ENCODE assay signal across 31 cellular contexts in genomic region chr4:154741131-154741530, GRCh38. TPM values are rescaled to one million over a fixed set of nuclear protein-coding genes. Genes with fewer than 3 reads are reported as not detected.
A peak's percentile ranks its signal among the peaks of the same experiment; 100 is the strongest.
DNase-seq lines count a peak whose midpoint lies in the region; FAIRE-seq and TF ChIP-seq lines count a peak whose summit lies in the region.
"Had no signal": no experiment of that assay in that cellular context is flagged by ENCODE, and none has a peak within 500 bp of the region (broad histone marks: within the 10 kb centered on the region; RNA-seq: fewer than 3 reads in every experiment).

No MANE protein-coding gene starts in this region.

- no peak for TF ChIP-seq EP300 in tibial nerve (IDR thresholded peaks at IDR 0.05)

- peak; percentile 15 for DNase-seq in ELF-1 (ENCODE audit: low read depth, low spot score)
- no peak for DNase-seq in astrocyte (ENCODE audit: low read depth)
- DNase-seq in iPS-NIHi7 (ENCODE audit: extremely low spot score) = peak; percentile 18
- no peak for DNase-seq in progenitor cell of endocrine pancreas (ENCODE audit: low spot score, unreplicated experiment)
- no peak for DNase-seq in tibial nerve (ENCODE audit: low spot score in 2 of 2)
- no peak for DNase-seq in Calu3
- no peak for DNase-seq in immature natural killer cell
- no peak for DNase-seq in GM03348 (ENCODE audit: low spot score)
- DNase-seq: activated CD4-positive, alpha-beta T cell treated with anti-CD3 and anti-CD28 coated beads, Interleukin-2, amount 50 U/mL, for 1 hour; activated CD8-positive, alpha-beta memory T cell treated with anti-CD3 and anti-CD28 coated beads, Interleukin-2, amount 10 ng/mL, durations not matched to agents 7 days and 5 days; activated naive CD4-positive, alpha-beta T cell; activated T-cell treated with anti-CD3 and anti-CD28 coated beads, Interleukin-2, amount 50 U/mL, for 72 hours; CD4-positive, CD25-positive, alpha-beta regulatory T cell; cerebellar nuclear complex; KBM-7; mammary epithelial cell; MG63; NCI-H1105 treated with DMSO at 0.1 percent for 48 hours; NCI-H2029 treated with DMSO at 0.1 percent for 48 hours; NCI-H226; occipital lobe; small intestine; stimulated activated CD4-positive, alpha-beta T cell treated with anti-CD3 and anti-CD28 coated beads, Interleukin-2, amount 100 ng/mL, for 24 hours; SW 1271; T1000 had no signal

- H3K4me1 ChIP-seq in astrocyte (ENCODE audit: insufficient read depth, low read length) (peaks cover 22% of the 10 kb centered on the region), tibial nerve (peaks cover 0 to 39% (median 13%) of the 10 kb centered on the region in 4 donors)

- no peaks in the 10 kb centered on the region for H4K20me1 ChIP-seq in astrocyte (ENCODE audit: insufficient read depth, low read length)

- H3K36me3 Mint-ChIP-seq in astrocyte (ENCODE audit: low read depth, unreplicated experiment) (no peaks in the 10 kb centered on the region), progenitor cell of endocrine pancreas (ENCODE audit: insufficient read depth) (no peaks in the 10 kb centered on the region), Calu3 (ENCODE audit: insufficient read depth, unreplicated experiment) (peaks cover 21% of the 10 kb centered on the region), immature natural killer cell (no peaks in the 10 kb centered on the region)
- H3K36me3 Mint-ChIP-seq: activated CD8-positive, alpha-beta memory T cell treated with anti-CD3 and anti-CD28 coated beads, Interleukin-2, amount 10 ng/mL, durations not matched to agents 7 days and 5 days; CD4-positive, CD25-positive, alpha-beta regulatory T cell had no signal

- no peak overlapping the region for H3K4me3 ChIP-seq in astrocyte (ENCODE audit: insufficient read depth, low read depth, low read length)
- H3K4me3 ChIP-seq in tibial nerve = peak overlapping the region in 1 of 4 donors; percentile 62
- H3K4me3 ChIP-seq: MG63 had no signal

- H3K36me3 ChIP-seq in astrocyte (ENCODE audit: insufficient read depth, low read length) (no peaks in the 10 kb centered on the region), tibial nerve (no peaks in the 10 kb centered on the region)
- H3K36me3 ChIP-seq: MG63 had no signal

- TF ChIP-seq CTCF in astrocyte (IDR thresholded peaks at IDR 0.05; ENCODE audit: insufficient read depth, low read depth, low read length) (no peak), progenitor cell of endocrine pancreas (IDR thresholded peaks at IDR 0.05; ENCODE audit: unreplicated experiment) (no peak), tibial nerve (IDR thresholded peaks at IDR 0.05) (no peak), Calu3 (IDR thresholded peaks at IDR 0.05; ENCODE audit: unreplicated experiment) (no peak)

- intact Hi-C loops in Calu3 (cut with micrococcal nuclease; ENCODE audit: unreplicated experiment) = no loop called here

- no TSS peak for BruUV-seq in Calu3 (replicated peaks; lab: Mats Ljungman, UMichigan)

- peaks cover 56% of the 10 kb centered on the region for H3K27me3 Mint-ChIP-seq in astrocyte (ENCODE audit: low read depth, unreplicated experiment)
- peaks cover 57% of the 10 kb centered on the region for H3K27me3 Mint-ChIP-seq in progenitor cell of endocrine pancreas
- H3K27me3 Mint-ChIP-seq in Calu3 (ENCODE audit: unreplicated experiment) = no peaks in the 10 kb centered on the region
- peaks cover 9 to 16% (median 10%) of the 10 kb centered on the region in 3 donors for H3K27me3 Mint-ChIP-seq in immature natural killer cell (ENCODE audit: low read depth in 3 of 3)

- no peak overlapping the region for H3K27ac ChIP-seq in astrocyte (ENCODE audit: low read depth, low read length)
- H3K27ac ChIP-seq in tibial nerve = no peak overlapping the region

- H3K9me3 Mint-ChIP-seq in astrocyte (ENCODE audit: unreplicated experiment) (peaks cover 7% of the 10 kb centered on the region), progenitor cell of endocrine pancreas (ENCODE audit: low read depth) (no peaks in the 10 kb centered on the region), Calu3 (ENCODE audit: low read depth, unreplicated experiment) (no peaks in the 10 kb centered on the region), immature natural killer cell (peaks cover 0 to 11% (median 5%) of the 10 kb centered on the region in 6 donors)
- H3K9me3 Mint-ChIP-seq: activated T-cell treated with anti-CD3 and anti-CD28 coated beads, Interleukin-2, amount 50 U/mL, for 72 hours had no signal

- H3K4me2 ChIP-seq in astrocyte (ENCODE audit: low read length) = no peak overlapping the region

- peak overlapping the region; percentile 60 for H3K4me3 Mint-ChIP-seq in astrocyte (ENCODE audit: unreplicated experiment)
- peak overlapping the region; percentile 28 for H3K4me3 Mint-ChIP-seq in progenitor cell of endocrine pancreas (ENCODE audit: low read depth)
- no peak overlapping the region for H3K4me3 Mint-ChIP-seq in Calu3 (ENCODE audit: low read depth, unreplicated experiment)
- H3K4me3 Mint-ChIP-seq in immature natural killer cell = no peak overlapping the region
- H3K4me3 Mint-ChIP-seq: activated CD8-positive, alpha-beta memory T cell treated with anti-CD3 and anti-CD28 coated beads, Interleukin-2, amount 10 ng/mL, durations not matched to agents 7 days and 5 days had no signal

- H2AFZ ChIP-seq in astrocyte (ENCODE audit: low read depth, low read length) = peak overlapping the region; percentile 10

- 22 to 23% methylated on average over 16 of the region's 16 CpGs for WGBS in tibial nerve, 2 donors

- no peak overlapping the region for H3K27ac Mint-ChIP-seq in astrocyte (ENCODE audit: unreplicated experiment)
- H3K27ac Mint-ChIP-seq in progenitor cell of endocrine pancreas = no peak overlapping the region
- H3K27ac Mint-ChIP-seq in Calu3 (ENCODE audit: unreplicated experiment) = no peak overlapping the region
- H3K27ac Mint-ChIP-seq in immature natural killer cell = no peak overlapping the region
- H3K27ac Mint-ChIP-seq: activated CD8-positive, alpha-beta memory T cell treated with anti-CD3 and anti-CD28 coated beads, Interleukin-2, amount 10 ng/mL, durations not matched to agents 7 days and 5 days; activated T-cell treated with anti-CD3 and anti-CD28 coated beads, Interleukin-2, amount 50 U/mL, for 72 hours; CD4-positive, CD25-positive, alpha-beta regulatory T cell had no signal

- H3K4me1 Mint-ChIP-seq in astrocyte (ENCODE audit: low read depth, unreplicated experiment) (peaks cover 5% of the 10 kb centered on the region), progenitor cell of endocrine pancreas (ENCODE audit: low read depth) (peaks cover 22% of the 10 kb centered on the region), Calu3 (ENCODE audit: low read depth, unreplicated experiment) (peaks cover 14% of the 10 kb centered on the region), immature natural killer cell (peaks cover 7 to 10% of the 10 kb centered on the region in 2 donors)

- H3K27me3 ChIP-seq in astrocyte (ENCODE audit: insufficient read depth, low read length) (peaks cover 39% of the 10 kb centered on the region), tibial nerve (peaks cover 0 to 36% of the 10 kb centered on the region in 2 donors)

- no peak for FAIRE-seq in astrocyte (lab: Jason Lieb, UNC)
- FAIRE-seq: GM12892, small intestine had no signal

- H3K79me2 ChIP-seq in astrocyte (ENCODE audit: insufficient read depth, low read length) = no peaks in the 10 kb centered on the region

- TF ChIP-seq POLR2A in tibial nerve (IDR thresholded peaks at IDR 0.05) = no peak

- CTCF ChIA-PET in Calu3 (lab: Charles Lee) = no interaction called here

- H3K9ac ChIP-seq in astrocyte (ENCODE audit: low read length) = no peak overlapping the region

- H3K9me3 ChIP-seq in astrocyte (ENCODE audit: insufficient read depth, low read depth, low read length) (no peaks in the 10 kb centered on the region), tibial nerve (no peaks in the 10 kb centered on the region)
- H3K9me3 ChIP-seq: MG63 had no signal

RNA-seq across cellular contexts. Expression of gene LRAT, which starts 2.7 kb away (rescaled TPM):
- total RNA-seq in astrocyte = 0.46 and 0.50 TPM in 2 replicates
- 22.6 and 23.3 TPM in 2 replicates for total RNA-seq in progenitor cell of endocrine pancreas
- total RNA-seq in tibial nerve = 1 to 10 TPM in 1 of 4 donors, under 1 TPM in 2, not detected in 1; 0.42 to 1.1 (median 0.60) TPM
- 5.7 and 7.0 TPM in 2 replicates for total RNA-seq in Calu3 (2022)
- polyA plus RNA-seq in immature natural killer cell = not detected
- total RNA-seq: A172; activated CD8-positive, alpha-beta memory T cell treated with anti-CD3 and anti-CD28 coated beads, Interleukin-2, amount 10 ng/mL, durations not matched to agents 7 days and 5 days; activated T-cell treated with anti-CD3 and anti-CD28 coated beads, Interleukin-2, amount 50 U/mL, for 72 hours; CD4-positive, CD25-positive, alpha-beta regulatory T cell; glomerular endothelial cell; HT-29; myocyte had no signal
- polyA plus RNA-seq: CD4-positive, CD25-positive, alpha-beta regulatory T cell had no signal

RNA-seq across cellular contexts. Expression of gene RBM46, which starts 39.9 kb away (rescaled TPM):
- total RNA-seq in astrocyte (not detected in 2 replicates), progenitor cell of endocrine pancreas (0.62 and 0.98 TPM in 2 replicates), tibial nerve (under 1 TPM in 1 of 4 donors, not detected in 3; 0.39 TPM), Calu3 (2022) (not detected in 2 replicates)
- polyA plus RNA-seq in immature natural killer cell = not detected
- total RNA-seq: A172; activated CD8-positive, alpha-beta memory T cell treated with anti-CD3 and anti-CD28 coated beads, Interleukin-2, amount 10 ng/mL, durations not matched to agents 7 days and 5 days; activated T-cell treated with anti-CD3 and anti-CD28 coated beads, Interleukin-2, amount 50 U/mL, for 72 hours; CD4-positive, CD25-positive, alpha-beta regulatory T cell; glomerular endothelial cell; HT-29; myocyte; urinary bladder had no signal
- polyA plus RNA-seq: CD4-positive, CD25-positive, alpha-beta regulatory T cell; urinary bladder had no signal

Comparison
In these comparisons a context has a peak if more than half of its experiments do, and no peak if none do; other contexts are left out.
1. DNase-seq: peak in ELF-1 (single experiment) and iPS-NIHi7 (single experiment); none in astrocyte (single experiment), progenitor cell of endocrine pancreas (single experiment), tibial nerve (0 of 2), Calu3 (single experiment), immature natural killer cell (0 of 3) and GM03348 (single experiment).
2. H3K4me3 Mint-ChIP-seq: peak in astrocyte (single experiment) and progenitor cell of endocrine pancreas (single experiment); none in Calu3 (single experiment) and immature natural killer cell (0 of 5).